In genomic region chr16:79334127-79334526, GRCh38 we compare ENCODE assay signal across 12 cellular contexts.
DNase-seq lines count a peak whose midpoint lies in the region; ATAC-seq and TF ChIP-seq lines count a peak whose summit lies in the region.
"Had no signal": no experiment of that assay in that cellular context is flagged by ENCODE, and none has a peak within 500 bp of the region (broad histone marks: within the 10 kb centered on the region; RNA-seq: fewer than 3 reads in every experiment).

No MANE protein-coding gene starts in this region.

- no peak overlapping the region for H3K4me3 Mint-ChIP-seq in activated naive CD8-positive, alpha-beta T cell treated with anti-CD3 and anti-CD28 coated beads, Interleukin-2, amount 50 U/mL, for 24 hours
- no peak overlapping the region for H3K4me3 Mint-ChIP-seq in activated naive CD8-positive, alpha-beta T cell treated with anti-CD3 and anti-CD28 coated beads for 36 hours
- H3K4me3 Mint-ChIP-seq: activated naive CD8-positive, alpha-beta T cell had no signal

- H3K4me3 ChIP-seq in RWPE2 (ENCODE audit: severe bottlenecking) (no peak overlapping the region), hepatocyte (no peak overlapping the region)
- H3K4me3 ChIP-seq: BLaER1, skin epidermis had no signal

- peak; percentile 37 for DNase-seq in activated naive CD8-positive, alpha-beta T cell treated with anti-CD3 and anti-CD28 coated beads, Interleukin-2, amount 50 U/mL, for 24 hours
- no peak for DNase-seq in activated naive CD8-positive, alpha-beta T cell treated with anti-CD3 and anti-CD28 coated beads for 36 hours
- DNase-seq in RWPE2 (ENCODE audit: low spot score) (no peak), hepatocyte (ENCODE audit: low spot score) (no peak), hippocampal formation (lab: John Stamatoyannopoulos, UW) (no peak), NCI-H1105 treated with DMSO at 0.1 percent for 48 hours (lab: John Stamatoyannopoulos, UW) (no peak)
- peak; percentile 76 for DNase-seq in stimulated activated CD8-positive, alpha-beta memory T cell treated with anti-CD3 and anti-CD28 coated beads, Interleukin-4, amount 100 ng/mL, for 48 hours
- DNase-seq: NCI-H1417 had no signal

- no peaks in the 10 kb centered on the region for H3K9me3 Mint-ChIP-seq in activated naive CD8-positive, alpha-beta T cell treated with anti-CD3 and anti-CD28 coated beads, Interleukin-2, amount 50 U/mL, for 24 hours
- H3K9me3 Mint-ChIP-seq in activated naive CD8-positive, alpha-beta T cell treated with anti-CD3 and anti-CD28 coated beads for 36 hours, result no peaks in the 10 kb centered on the region

- no peak overlapping the region for H3K4me2 ChIP-seq in hepatocyte
- H3K4me2 ChIP-seq: BLaER1 had no signal

- ATAC-seq in activated naive CD8-positive, alpha-beta T cell treated with anti-CD3 and anti-CD28 coated beads, Interleukin-2, amount 50 U/mL, for 24 hours, result no peak
- no peak for ATAC-seq in RWPE2 (ENCODE audit: low read depth)
- no peak for ATAC-seq in HG02981 (IDR thresholded peaks at IDR 0.05; ENCODE audit: unreplicated experiment)

- H3K9me2 ChIP-seq in hepatocyte (replicated peaks; ENCODE audit: insufficient read depth), result no peaks in the 10 kb centered on the region

- H4K20me1 ChIP-seq in hepatocyte (ENCODE audit: insufficient read depth, poor library complexity, severe bottlenecking), result no peaks in the 10 kb centered on the region
- H4K20me1 ChIP-seq: BLaER1 had no signal

- H3K27ac Mint-ChIP-seq in activated naive CD8-positive, alpha-beta T cell treated with anti-CD3 and anti-CD28 coated beads, Interleukin-2, amount 50 U/mL, for 24 hours, result no peak overlapping the region
- H3K27ac Mint-ChIP-seq in activated naive CD8-positive, alpha-beta T cell treated with anti-CD3 and anti-CD28 coated beads for 36 hours, result no peak overlapping the region
- H3K27ac Mint-ChIP-seq: activated naive CD8-positive, alpha-beta T cell had no signal

- H3K36me3 ChIP-seq in RWPE2 (ENCODE audit: low read depth) (no peaks in the 10 kb centered on the region), hepatocyte (replicated peaks; ENCODE audit: insufficient read depth, low read depth) (no peaks in the 10 kb centered on the region)
- H3K36me3 ChIP-seq: BLaER1 had no signal

- no peaks in the 10 kb centered on the region for H3K79me2 ChIP-seq in hepatocyte

- TF ChIP-seq CTCF in RWPE2 (IDR thresholded peaks at IDR 0.05; ENCODE audit: poor library complexity, severe bottlenecking) (peak; percentile 30), hepatocyte (IDR thresholded peaks at IDR 0.05; ENCODE audit: poor library complexity) (peak; percentile 22)

- no peaks in the 10 kb centered on the region for H3K9me3 ChIP-seq in RWPE2 (ENCODE audit: severe bottlenecking)
- no peaks in the 10 kb centered on the region for H3K9me3 ChIP-seq in hepatocyte (ENCODE audit: low read depth)
- H3K9me3 ChIP-seq: BLaER1 had no signal

- no peaks in the 10 kb centered on the region for H3K4me1 ChIP-seq in RWPE2 (ENCODE audit: insufficient read depth, poor library complexity, severe bottlenecking)
- H3K4me1 ChIP-seq in hepatocyte (ENCODE audit: insufficient read depth), result peaks cover 12% of the 10 kb centered on the region

- WGBS in hepatocyte (ENCODE audit: low lambda C conversion rate, missing lambda C conversion rate), result 74% methylated on average over 13 of the region's 13 CpGs

- H2AFZ ChIP-seq in hepatocyte, result no peak overlapping the region

- H3K4me1 Mint-ChIP-seq in activated naive CD8-positive, alpha-beta T cell treated with anti-CD3 and anti-CD28 coated beads, Interleukin-2, amount 50 U/mL, for 24 hours, result no peaks in the 10 kb centered on the region
- no peaks in the 10 kb centered on the region for H3K4me1 Mint-ChIP-seq in activated naive CD8-positive, alpha-beta T cell treated with anti-CD3 and anti-CD28 coated beads for 36 hours

- H3K27me3 ChIP-seq in RWPE2 (ENCODE audit: insufficient read depth, poor library complexity, severe bottlenecking) (no peaks in the 10 kb centered on the region), hepatocyte (no peaks in the 10 kb centered on the region)
- H3K27me3 ChIP-seq: BLaER1 had no signal

- H3K27ac ChIP-seq in RWPE2 (ENCODE audit: poor library complexity, severe bottlenecking), result no peak overlapping the region
- H3K27ac ChIP-seq in hepatocyte, result no peak overlapping the region
- H3K27ac ChIP-seq: BLaER1, skin epidermis had no signal

- H3K27me3 Mint-ChIP-seq in activated naive CD8-positive, alpha-beta T cell treated with anti-CD3 and anti-CD28 coated beads, Interleukin-2, amount 50 U/mL, for 24 hours, result peaks cover 8% of the 10 kb centered on the region
- peaks cover 9% of the 10 kb centered on the region for H3K27me3 Mint-ChIP-seq in activated naive CD8-positive, alpha-beta T cell treated with anti-CD3 and anti-CD28 coated beads for 36 hours

- no peaks in the 10 kb centered on the region for H3K36me3 Mint-ChIP-seq in activated naive CD8-positive, alpha-beta T cell treated with anti-CD3 and anti-CD28 coated beads, Interleukin-2, amount 50 U/mL, for 24 hours (ENCODE audit: low read depth)
- no peaks in the 10 kb centered on the region for H3K36me3 Mint-ChIP-seq in activated naive CD8-positive, alpha-beta T cell treated with anti-CD3 and anti-CD28 coated beads for 36 hours
- H3K36me3 Mint-ChIP-seq: activated naive CD8-positive, alpha-beta T cell had no signal

Comparison
In these comparisons a context has a peak if more than half of its experiments do, and no peak if none do; other contexts are left out.
1. DNase-seq: peak in activated naive CD8-positive, alpha-beta T cell treated with anti-CD3 and anti-CD28 coated beads, Interleukin-2, amount 50 U/mL, for 24 hours (single experiment) and stimulated activated CD8-positive, alpha-beta memory T cell treated with anti-CD3 and anti-CD28 coated beads, Interleukin-4, amount 100 ng/mL, for 48 hours (single experiment); none in activated naive CD8-positive, alpha-beta T cell treated with anti-CD3 and anti-CD28 coated beads for 36 hours (single experiment), RWPE2 (single experiment), hepatocyte (single experiment), hippocampal formation (0 of 2) and NCI-H1105 treated with DMSO at 0.1 percent for 48 hours (single experiment).